Comparison of ENCODE assay signal across 20 cellular contexts in genomic region chr10:111083222-111084095, GRCh38. TPM values are rescaled to one million over a fixed set of nuclear protein-coding genes. Genes with fewer than 3 reads are reported as not detected.
"Had no signal": no experiment of that assay in that cellular context is flagged by ENCODE, and none has a peak within 500 bp of the region (broad histone marks: within the 10 kb centered on the region; RNA-seq: fewer than 3 reads in every experiment).

No MANE protein-coding gene starts in this region.

- H3K27ac Mint-ChIP-seq: activated B cell treated with CpG ODN at 0.5 μM for 24 hours; activated CD8-positive, alpha-beta T cell treated with anti-CD3 and anti-CD28 coated beads for 36 hours; activated naive CD4-positive, alpha-beta T cell treated with anti-CD3 and anti-CD28 coated beads, Interleukin-2, amount 50 U/mL, for 72 hours; activated T-helper 1 cell treated with anti-CD3 and anti-CD28 coated beads, Interleukin-12 subunit alpha, Interleukin-12 subunit beta, Interleukin-2, Interleukin-4 antibody, amounts not matched to agents 30 ng/mL and 10 ng/mL and 1 ng/mL, durations not matched to agents 14 hours and 24 hours and 36 hours; naive thymus-derived CD4-positive, alpha-beta T cell; stimulated activated naive B cell treated with anti-CD40 and anti-IgM and Interleukin-4, amounts not matched to agents 10 μg/mL and 1 μg/mL and 100 μg/mL, for 72 hours had no signal

- H3K36me3 ChIP-seq: cardiac muscle cell, gastrocnemius medialis, heart left ventricle, spleen, tibial nerve had no signal

- H3K9me3 Mint-ChIP-seq: activated CD8-positive, alpha-beta T cell treated with anti-CD3 and anti-CD28 coated beads for 36 hours; activated naive CD4-positive, alpha-beta T cell treated with anti-CD3 and anti-CD28 coated beads, Interleukin-2, amount 50 U/mL, for 72 hours; activated T-helper 1 cell treated with anti-CD3 and anti-CD28 coated beads, Interleukin-12 subunit alpha, Interleukin-12 subunit beta, Interleukin-2, Interleukin-4 antibody, amounts not matched to agents 30 ng/mL and 10 ng/mL and 1 ng/mL, durations not matched to agents 14 hours and 24 hours and 36 hours had no signal

- DNase-seq: activated B cell treated with CpG ODN at 0.5 μM for 24 hours; activated CD4-positive, alpha-beta T cell treated with anti-CD3 and anti-CD28 coated beads for 4 hours; activated CD8-positive, alpha-beta T cell treated with anti-CD3 and anti-CD28 coated beads for 36 hours; activated gamma-delta T cell treated with Interleukin-2 at 50 U/mL for 16 hours; amniotic stem cell; erythroblast; gastrocnemius medialis; heart left ventricle; kidney glomerular epithelial cell; mesenchymal stem cell; naive thymus-derived CD4-positive, alpha-beta T cell; spleen; stimulated activated CD4-positive, alpha-beta T cell treated with anti-CD3 and anti-CD28 coated beads, Interleukin-4, amount 100 ng/mL, for 4 hours; stimulated activated naive B cell treated with anti-CD40 and anti-IgM and Interleukin-4, amounts not matched to agents 10 μg/mL and 1 μg/mL and 100 μg/mL, for 72 hours; T-helper 1 cell; T-helper 9 cell had no signal

- H3K36me3 Mint-ChIP-seq: naive thymus-derived CD4-positive, alpha-beta T cell had no signal

- H3K4me1 ChIP-seq: gastrocnemius medialis had no signal

- H3K9me3 ChIP-seq: gastrocnemius medialis, heart left ventricle, tibial nerve had no signal

- H3K4me3 Mint-ChIP-seq: activated B cell treated with CpG ODN at 0.5 μM for 24 hours; activated CD8-positive, alpha-beta T cell treated with anti-CD3 and anti-CD28 coated beads for 36 hours; activated T-helper 1 cell treated with anti-CD3 and anti-CD28 coated beads, Interleukin-12 subunit alpha, Interleukin-12 subunit beta, Interleukin-2, Interleukin-4 antibody, amounts not matched to agents 30 ng/mL and 10 ng/mL and 1 ng/mL, durations not matched to agents 14 hours and 24 hours and 36 hours; naive thymus-derived CD4-positive, alpha-beta T cell; stimulated activated naive B cell treated with anti-CD40 and anti-IgM and Interleukin-4, amounts not matched to agents 10 μg/mL and 1 μg/mL and 100 μg/mL, for 72 hours had no signal

- H3K27ac ChIP-seq: cardiac muscle cell, gastrocnemius medialis, heart left ventricle, spleen, tibial nerve had no signal

- ATAC-seq: activated CD8-positive, alpha-beta T cell treated with anti-CD3 and anti-CD28 coated beads for 36 hours; activated naive CD4-positive, alpha-beta T cell treated with anti-CD3 and anti-CD28 coated beads, Interleukin-2, amount 50 U/mL, for 72 hours; gastrocnemius medialis; heart left ventricle; naive thymus-derived CD4-positive, alpha-beta T cell; stimulated activated naive B cell treated with anti-CD40 and anti-IgM and Interleukin-4, amounts not matched to agents 10 μg/mL and 1 μg/mL and 100 μg/mL, for 72 hours had no signal

- H3K4me3 ChIP-seq: cardiac muscle cell, gastrocnemius medialis, heart left ventricle, spleen, tibial nerve had no signal

RNA-seq across cellular contexts. Expression of gene ADRA2A, which starts 6.6 kb away (rescaled TPM):
- total RNA-seq: activated B cell treated with CpG ODN at 0.5 μM for 24 hours; activated naive CD4-positive, alpha-beta T cell treated with anti-CD3 and anti-CD28 coated beads, Interleukin-2, amount 50 U/mL, for 72 hours; activated T-helper 1 cell treated with anti-CD3 and anti-CD28 coated beads, Interleukin-12 subunit alpha, Interleukin-12 subunit beta, Interleukin-2, Interleukin-4 antibody, amounts not matched to agents 30 ng/mL and 10 ng/mL and 1 ng/mL, durations not matched to agents 14 hours and 24 hours and 36 hours had no signal
